In genomic region chr14:65392296-65392695, GRCh38 we compare ENCODE assay signal across 2 cellular contexts.
TF ChIP-seq lines count a peak whose summit lies in the region.

No MANE protein-coding gene starts in this region.

TF ChIP-seq in GM23338, 12 proteins besides CTCF, POLR2A, EP300 and RAD21:
- TF ChIP-seq JUNB (IDR thresholded peaks at IDR 0.05; ENCODE audit: unreplicated experiment) (no peak), EZH2 (IDR thresholded peaks at IDR 0.05; ENCODE audit: low read depth, unreplicated experiment) (no peak)

TF ChIP-seq in endothelial cell of umbilical vein, 7 proteins besides CTCF, POLR2A, EP300 and RAD21:
- no peak for TF ChIP-seq POLR2AphosphoS5 (IDR thresholded peaks at IDR 0.05; ENCODE audit: insufficient read depth, low read depth, low read length)
- TF ChIP-seq FOS (IDR thresholded peaks at IDR 0.05; ENCODE audit: borderline replicate concordance, insufficient read depth, low read length): no peak
- TF ChIP-seq, protein P1, sequence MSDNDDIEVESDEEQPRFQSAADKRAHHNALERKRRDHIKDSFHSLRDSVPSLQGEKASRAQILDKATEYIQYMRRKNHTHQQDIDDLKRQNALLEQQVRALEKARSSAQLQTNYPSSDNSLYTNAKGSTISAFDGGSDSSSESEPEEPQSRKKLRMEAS (IDR thresholded peaks at IDR 0.05; ENCODE audit: insufficient read depth, insufficient read length): no peak
- no peak for TF ChIP-seq GATA2 (IDR thresholded peaks at IDR 0.05; ENCODE audit: insufficient read depth, insufficient read length, low read depth, low read length)
- no peak for TF ChIP-seq JUN (IDR thresholded peaks at IDR 0.05; ENCODE audit: borderline replicate concordance, insufficient read depth, insufficient read length, low read depth)
- TF ChIP-seq MYC (IDR thresholded peaks at IDR 0.05; ENCODE audit: low read depth, low read length): no peak
- no peak for TF ChIP-seq EZH2 (IDR thresholded peaks at IDR 0.05; ENCODE audit: borderline replicate concordance, low read depth, low read length, severe bottlenecking)
TF ChIP-seq in endothelial cell of umbilical vein: peak in this region for 0.
